Comparison of ENCODE assay signal across 1 cellular context in the genomic region with DNA sequence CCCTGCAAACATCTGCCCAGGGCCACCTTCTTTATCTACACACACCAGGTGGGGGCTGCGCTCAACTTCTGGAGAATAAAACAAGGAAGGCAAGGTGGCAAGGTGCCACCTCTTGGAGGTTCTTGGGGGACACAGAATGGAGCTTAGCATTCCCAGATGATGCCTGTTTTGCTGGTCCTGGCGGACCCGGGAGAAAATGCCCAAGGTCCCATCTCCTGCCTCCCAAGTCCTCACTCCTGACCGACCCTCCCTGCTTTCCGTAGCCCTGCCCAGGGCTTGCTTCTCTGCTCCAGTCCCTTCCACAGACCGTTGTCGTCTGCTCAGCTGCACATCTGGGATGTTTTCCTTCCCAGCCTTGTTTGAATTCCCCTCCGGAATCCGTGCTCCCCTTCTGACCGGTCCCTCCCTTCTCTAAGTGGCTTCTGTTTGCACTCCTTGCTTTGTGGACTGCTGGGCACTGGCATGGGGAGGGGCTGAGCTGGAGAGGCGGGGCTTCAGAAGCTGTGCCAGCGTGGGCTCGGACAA.
TF ChIP-seq lines count a peak whose summit lies in the region.

No MANE protein-coding gene starts in this region.

TF ChIP-seq in A549, 52 proteins besides CTCF, POLR2A, EP300 and RAD21:
- TF ChIP-seq, protein P1, sequence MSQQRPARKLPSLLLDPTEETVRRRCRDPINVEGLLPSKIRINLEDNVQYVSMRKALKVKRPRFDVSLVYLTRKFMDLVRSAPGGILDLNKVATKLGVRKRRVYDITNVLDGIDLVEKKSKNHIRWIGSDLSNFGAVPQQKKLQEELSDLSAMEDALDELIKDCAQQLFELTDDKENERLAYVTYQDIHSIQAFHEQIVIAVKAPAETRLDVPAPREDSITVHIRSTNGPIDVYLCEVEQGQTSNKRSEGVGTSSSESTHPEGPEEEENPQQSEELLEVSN (IDR thresholded peaks at IDR 0.05; ENCODE audit: borderline replicate concordance, low read depth) = no peak
- TF ChIP-seq MYC (IDR thresholded peaks at IDR 0.05; ENCODE audit: borderline replicate concordance, low read length) = no peak
